Comparison of ENCODE assay signal across 8 cellular contexts in genomic region chr11:72091292-72091691, GRCh38. TPM values are rescaled to one million over a fixed set of nuclear protein-coding genes. Genes with fewer than 3 reads are reported as not detected.
DNase-seq lines count a peak whose midpoint lies in the region; ATAC-seq lines count a peak whose summit lies in the region.

No MANE protein-coding gene starts in this region.

- no CpG with 5 or more reads among the region's 4 CpGs for WGBS in mesendoderm (ENCODE audit: extremely low coverage, insufficient coverage, low lambda C conversion rate)

- H3K79me2 ChIP-seq in mesendoderm (ENCODE audit: control insufficient read depth, insufficient read depth, low read length), result no peaks in the 10 kb centered on the region

- H3K9ac ChIP-seq in mesendoderm (ENCODE audit: low read length), result peak overlapping the region; percentile 8

- no peak overlapping the region for H3K4me3 ChIP-seq in H7 (ENCODE audit: insufficient read depth, low read depth, low read length)
- H3K4me3 ChIP-seq in mesendoderm (ENCODE audit: low read length), result no peak overlapping the region

- DNase-seq in C1 segment of cervical spinal cord (lab: John Stamatoyannopoulos, UW) (peak in 13 of 14 donors; percentile 5 to 72 (median 44)), H7 (peak; percentile 88), NCI-H748 (lab: John Stamatoyannopoulos, UW; ENCODE audit: unreplicated experiment) (peak; percentile 46), mesendoderm (peak; percentile 90)
- peak; percentile 76 for DNase-seq in activated CD8-positive, alpha-beta T cell treated with anti-CD3 and anti-CD28 coated beads, Interleukin-2, amount 10 ng/mL, durations not matched to agents 7 days and 5 days
- peak; percentile 60 for DNase-seq in effector CD8-positive, alpha-beta T cell (lab: John Stamatoyannopoulos, UW)
- peak; percentile 45 for DNase-seq in stimulated activated CD8-positive, alpha-beta memory T cell treated with anti-CD3 and anti-CD28 coated beads, Interleukin-7, amount 100 ng/mL, for 24 hours (ENCODE audit: low read depth)

- CTCF ChIA-PET in activated CD8-positive, alpha-beta T cell treated with anti-CD3 and anti-CD28 coated beads, Interleukin-2, amount 10 ng/mL, durations not matched to agents 7 days and 5 days (lab: Charles Lee), result interaction anchor here (0.6 to 8.3 kb wide), 21 partner anchors 9 to 380 kb away, joined by 3 to 163 read pairs (median 6); partner anchors contain the start of genes IL18BP, LAMTOR1, TOMT and XNDC1N

- H3K27ac Mint-ChIP-seq in activated CD8-positive, alpha-beta T cell treated with anti-CD3 and anti-CD28 coated beads, Interleukin-2, amount 10 ng/mL, durations not matched to agents 7 days and 5 days, result peak overlapping the region; percentile 43

- no peak overlapping the region for H2BK5ac ChIP-seq in mesendoderm (ENCODE audit: low read length)

- ATAC-seq in activated CD8-positive, alpha-beta T cell treated with anti-CD3 and anti-CD28 coated beads, Interleukin-2, amount 10 ng/mL, durations not matched to agents 7 days and 5 days, result peak; percentile 87
- ATAC-seq in HG02870 (IDR thresholded peaks at IDR 0.05; ENCODE audit: unreplicated experiment), result no peak

- peaks cover 3% of the 10 kb centered on the region for H3K4me1 Mint-ChIP-seq in activated CD8-positive, alpha-beta T cell treated with anti-CD3 and anti-CD28 coated beads, Interleukin-2, amount 10 ng/mL, durations not matched to agents 7 days and 5 days (ENCODE audit: low read depth)

- no peak overlapping the region for H3K18ac ChIP-seq in mesendoderm (ENCODE audit: low read length)

- no peak overlapping the region for H4K5ac ChIP-seq in mesendoderm (ENCODE audit: low read length)

- no peak overlapping the region for H2AK5ac ChIP-seq in mesendoderm (ENCODE audit: low read length)

- H3K79me1 ChIP-seq in mesendoderm (ENCODE audit: low read length), result no peaks in the 10 kb centered on the region

- no peak overlapping the region for H2BK15ac ChIP-seq in mesendoderm (replicated peaks; ENCODE audit: low read depth)

- no peaks in the 10 kb centered on the region for H3K27me3 ChIP-seq in H7 (ENCODE audit: control insufficient read depth, insufficient read depth, low read length)
- H3K27me3 ChIP-seq in mesendoderm (ENCODE audit: insufficient read depth, low read length, poor library complexity), result no peaks in the 10 kb centered on the region

- no peaks in the 10 kb centered on the region for H3K27me3 Mint-ChIP-seq in activated CD8-positive, alpha-beta T cell treated with anti-CD3 and anti-CD28 coated beads, Interleukin-2, amount 10 ng/mL, durations not matched to agents 7 days and 5 days (ENCODE audit: low read depth)

- H3K36me3 ChIP-seq in H7 (replicated peaks; ENCODE audit: control insufficient read depth, insufficient read depth, low read length), result peaks cover 7% of the 10 kb centered on the region
- peaks cover 2% of the 10 kb centered on the region for H3K36me3 ChIP-seq in mesendoderm (ENCODE audit: control insufficient read depth, insufficient read depth, low read length)

- peaks cover 14% of the 10 kb centered on the region for H3K36me3 Mint-ChIP-seq in activated CD8-positive, alpha-beta T cell treated with anti-CD3 and anti-CD28 coated beads, Interleukin-2, amount 10 ng/mL, durations not matched to agents 7 days and 5 days (ENCODE audit: low read depth)

- H3K23ac ChIP-seq in mesendoderm (ENCODE audit: low read length), result no peak overlapping the region

- H3K56ac ChIP-seq in mesendoderm (ENCODE audit: low read length), result no peak overlapping the region

- POLR2A ChIA-PET in activated CD8-positive, alpha-beta T cell treated with anti-CD3 and anti-CD28 coated beads, Interleukin-2, amount 10 ng/mL, durations not matched to agents 7 days and 5 days (lab: Charles Lee), result interaction anchor here (0.9 to 1.9 kb wide), 4 partner anchors 9 to 21 kb away, joined by 3 to 8 read pairs (median 4); partner anchors contain the start of gene ANAPC15

- no peaks in the 10 kb centered on the region for H3K9me3 Mint-ChIP-seq in activated CD8-positive, alpha-beta T cell treated with anti-CD3 and anti-CD28 coated beads, Interleukin-2, amount 10 ng/mL, durations not matched to agents 7 days and 5 days (ENCODE audit: insufficient read depth)

- no peak overlapping the region for H4K8ac ChIP-seq in mesendoderm (ENCODE audit: low read depth, low read length)

- no peak overlapping the region for H3K4me3 Mint-ChIP-seq in activated CD8-positive, alpha-beta T cell treated with anti-CD3 and anti-CD28 coated beads, Interleukin-2, amount 10 ng/mL, durations not matched to agents 7 days and 5 days

- no peak overlapping the region for H3K4me2 ChIP-seq in mesendoderm (ENCODE audit: low read length)

- H3K27ac ChIP-seq in mesendoderm (ENCODE audit: low read depth, low read length), result no peak overlapping the region

- H3K4ac ChIP-seq in mesendoderm (ENCODE audit: low read depth, low read length), result no peak overlapping the region

- peaks cover 6% of the 10 kb centered on the region for H3K4me1 ChIP-seq in mesendoderm (ENCODE audit: control insufficient read depth, low read depth, low read length)

- H2BK120ac ChIP-seq in mesendoderm (ENCODE audit: low read depth, low read length), result no peak overlapping the region

RNA-seq across cellular contexts. Expression of gene LRRC51, which starts 10.6 kb away (rescaled TPM):
- 4.2 and 6.7 TPM in 2 replicates for total RNA-seq in H7 (2014; rRNA removed; shearing (Covaris generic))
- 1 to 10 TPM; 6.9 to 7.0 TPM for total RNA-seq in activated CD8-positive, alpha-beta T cell treated with anti-CD3 and anti-CD28 coated beads, Interleukin-2, amount 10 ng/mL, durations not matched to agents 7 days and 5 days
- polyA plus RNA-seq in mesendoderm (2013, experiment 1 of 2), result 3.7 TPM
- 4.3 TPM for polyA plus RNA-seq in mesendoderm (2013, experiment 2 of 2)

RNA-seq across cellular contexts. Expression of gene NUMA1, which starts 10.9 kb away (rescaled TPM):
- 97.5 and 125 TPM in 2 replicates for total RNA-seq in H7 (2014; rRNA removed; shearing (Covaris generic))
- 100 to 1,000 TPM; 198 to 199 TPM for total RNA-seq in activated CD8-positive, alpha-beta T cell treated with anti-CD3 and anti-CD28 coated beads, Interleukin-2, amount 10 ng/mL, durations not matched to agents 7 days and 5 days
- polyA plus RNA-seq in mesendoderm (2013, experiment 1 of 2), result 39.0 TPM
- polyA plus RNA-seq in mesendoderm (2013, experiment 2 of 2), result 37.3 TPM

RNA-seq across cellular contexts. Expression of gene LAMTOR1, which starts 11.8 kb away (rescaled TPM):
- total RNA-seq in H7 (2014; rRNA removed; shearing (Covaris generic)), result 97.8 and 114 TPM in 2 replicates
- 10 to 100 TPM; 72.7 to 77.0 TPM for total RNA-seq in activated CD8-positive, alpha-beta T cell treated with anti-CD3 and anti-CD28 coated beads, Interleukin-2, amount 10 ng/mL, durations not matched to agents 7 days and 5 days
- 88.6 TPM for polyA plus RNA-seq in mesendoderm (2013, experiment 1 of 2)
- polyA plus RNA-seq in mesendoderm (2013, experiment 2 of 2), result 91.0 TPM

RNA-seq across cellular contexts. Expression of gene TOMT, which starts 14.4 kb away (rescaled TPM):
- 0.14 TPM in 1 of 2 replicates, not detected in the other for total RNA-seq in H7 (2014; rRNA removed; shearing (Covaris generic))
- not detected for total RNA-seq in activated CD8-positive, alpha-beta T cell treated with anti-CD3 and anti-CD28 coated beads, Interleukin-2, amount 10 ng/mL, durations not matched to agents 7 days and 5 days
- polyA plus RNA-seq in mesendoderm (2013, experiment 1 of 2), result not detected
- not detected for polyA plus RNA-seq in mesendoderm (2013, experiment 2 of 2)

RNA-seq across cellular contexts. Expression of gene ANAPC15, which starts 21.2 kb away (rescaled TPM):
- 50.0 and 62.6 TPM in 2 replicates for total RNA-seq in H7 (2014; rRNA removed; shearing (Covaris generic))
- 10 to 100 TPM; 62.9 to 69.5 TPM for total RNA-seq in activated CD8-positive, alpha-beta T cell treated with anti-CD3 and anti-CD28 coated beads, Interleukin-2, amount 10 ng/mL, durations not matched to agents 7 days and 5 days
- 96.5 TPM for polyA plus RNA-seq in mesendoderm (2013, experiment 1 of 2)
- polyA plus RNA-seq in mesendoderm (2013, experiment 2 of 2), result 94.0 TPM
